1 cellular context compared by ENCODE assay signal in genomic region chr9:16718296-16718695, GRCh38.
TF ChIP-seq lines count a peak whose summit lies in the region.

No MANE protein-coding gene starts in this region.

TF ChIP-seq in WTC11, 78 proteins besides CTCF, POLR2A, EP300 and RAD21 (continued from another document):
- no peak for TF ChIP-seq STAT6 (CRISPR knock-in tag; conservative IDR thresholded peaks at IDR 0.05; ENCODE audit: low read depth)
- no peak for TF ChIP-seq MXD4 (CRISPR knock-in tag; IDR thresholded peaks at IDR 0.05; ENCODE audit: borderline replicate concordance)
- no peak for TF ChIP-seq MLX (CRISPR knock-in tag; IDR thresholded peaks at IDR 0.05)
- TF ChIP-seq PRRX2 (CRISPR knock-in tag; IDR thresholded peaks at IDR 0.05) = no peak
- TF ChIP-seq CBFB (CRISPR knock-in tag; IDR thresholded peaks at IDR 0.05; ENCODE audit: low read depth) = no peak
- no peak for TF ChIP-seq CREB1 (CRISPR knock-in tag; IDR thresholded peaks at IDR 0.05)
- TF ChIP-seq MYBL2 (CRISPR knock-in tag; IDR thresholded peaks at IDR 0.05) = no peak
- no peak for TF ChIP-seq FOXK1 (CRISPR knock-in tag; IDR thresholded peaks at IDR 0.05)
- no peak for TF ChIP-seq ZBTB21 (CRISPR knock-in tag; IDR thresholded peaks at IDR 0.05; ENCODE audit: borderline replicate concordance)
- no peak for TF ChIP-seq ATF6 (CRISPR knock-in tag; IDR thresholded peaks at IDR 0.05)
- TF ChIP-seq, protein P1, sequence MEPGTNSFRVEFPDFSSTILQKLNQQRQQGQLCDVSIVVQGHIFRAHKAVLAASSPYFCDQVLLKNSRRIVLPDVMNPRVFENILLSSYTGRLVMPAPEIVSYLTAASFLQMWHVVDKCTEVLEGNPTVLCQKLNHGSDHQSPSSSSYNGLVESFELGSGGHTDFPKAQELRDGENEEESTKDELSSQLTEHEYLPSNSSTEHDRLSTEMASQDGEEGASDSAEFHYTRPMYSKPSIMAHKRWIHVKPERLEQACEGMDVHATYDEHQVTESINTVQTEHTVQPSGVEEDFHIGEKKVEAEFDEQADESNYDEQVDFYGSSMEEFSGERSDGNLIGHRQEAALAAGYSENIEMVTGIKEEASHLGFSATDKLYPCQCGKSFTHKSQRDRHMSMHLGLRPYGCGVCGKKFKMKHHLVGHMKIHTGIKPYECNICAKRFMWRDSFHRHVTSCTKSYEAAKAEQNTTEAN (CRISPR knock-in tag; IDR thresholded peaks at IDR 0.05) = no peak
- TF ChIP-seq, protein P2, sequence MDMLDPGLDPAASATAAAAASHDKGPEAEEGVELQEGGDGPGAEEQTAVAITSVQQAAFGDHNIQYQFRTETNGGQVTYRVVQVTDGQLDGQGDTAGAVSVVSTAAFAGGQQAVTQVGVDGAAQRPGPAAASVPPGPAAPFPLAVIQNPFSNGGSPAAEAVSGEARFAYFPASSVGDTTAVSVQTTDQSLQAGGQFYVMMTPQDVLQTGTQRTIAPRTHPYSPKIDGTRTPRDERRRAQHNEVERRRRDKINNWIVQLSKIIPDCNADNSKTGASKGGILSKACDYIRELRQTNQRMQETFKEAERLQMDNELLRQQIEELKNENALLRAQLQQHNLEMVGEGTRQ (CRISPR knock-in tag; IDR thresholded peaks at IDR 0.05) = no peak
- TF ChIP-seq ATF3 (CRISPR knock-in tag; conservative IDR thresholded peaks at IDR 0.05) = no peak
